Comparison of ENCODE assay signal across 11 cellular contexts in the genomic region with DNA sequence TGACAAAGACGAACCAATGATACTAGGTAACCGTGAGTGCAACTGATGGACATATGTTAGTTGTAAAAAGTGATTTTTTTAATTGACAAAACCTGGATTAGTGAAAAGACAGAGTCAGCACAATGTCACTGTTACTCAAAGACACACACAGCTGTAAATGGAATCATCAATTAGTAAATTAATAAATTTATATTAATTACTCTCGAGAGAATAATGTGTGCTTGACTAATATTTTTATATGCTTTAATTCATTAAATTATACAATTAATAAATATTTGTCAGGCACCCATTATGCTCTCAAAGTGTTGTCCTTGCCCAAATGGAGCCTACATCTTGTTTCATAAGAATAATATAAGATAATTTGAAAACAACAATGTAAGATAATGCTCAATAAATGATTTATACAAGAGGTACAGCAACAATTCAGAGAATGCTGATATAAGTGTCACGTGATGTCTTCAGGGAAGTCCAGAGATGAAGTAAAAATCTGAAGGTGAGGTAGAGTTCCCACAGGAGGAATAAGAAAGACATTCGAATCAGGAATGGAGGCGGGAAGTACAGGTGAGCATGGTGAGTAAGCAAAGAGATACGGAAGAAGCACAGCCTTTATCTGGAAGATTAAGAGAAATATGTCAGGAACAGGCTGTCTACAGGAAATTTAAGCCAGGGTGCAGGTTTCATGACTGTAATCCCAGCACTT.
"Had no signal": no experiment of that assay in that cellular context is flagged by ENCODE, and none has a peak within 500 bp of the region (broad histone marks: within the 10 kb centered on the region; RNA-seq: fewer than 3 reads in every experiment).

No MANE protein-coding gene starts in this region.

- H3K9me3 ChIP-seq: gastrocnemius medialis, suprapubic skin, upper lobe of right lung had no signal

- DNase-seq: activated CD4-positive, alpha-beta memory T cell treated with anti-CD3 and anti-CD28 coated beads, Interleukin-2, amount 10 ng/mL, durations not matched to agents 7 days and 5 days; activated gamma-delta T cell; activated T-cell treated with anti-CD3 and anti-CD28 coated beads, Interleukin-2, amount 50 U/mL, for 48 hours; gastrocnemius medialis; small intestine; stimulated activated naive CD4-positive, alpha-beta T cell; T-cell; T1000; upper lobe of right lung had no signal

- H3K27ac ChIP-seq: gastrocnemius medialis, suprapubic skin, upper lobe of right lung had no signal

- H3K27me3 ChIP-seq: gastrocnemius medialis, suprapubic skin, upper lobe of right lung had no signal

- ATAC-seq: gastrocnemius medialis, T-cell, upper lobe of right lung had no signal

- H3K36me3 ChIP-seq: gastrocnemius medialis, suprapubic skin, upper lobe of right lung had no signal

- FAIRE-seq: endometrium, small intestine had no signal

- H3K4me3 ChIP-seq: gastrocnemius medialis, suprapubic skin, upper lobe of right lung had no signal

- H3K4me1 ChIP-seq: gastrocnemius medialis, upper lobe of right lung had no signal
